ENCODE assay signal across 9 cellular contexts in genomic region chr7:99330314-99330961, GRCh38. TPM values are rescaled to one million over a fixed set of nuclear protein-coding genes. Genes with fewer than 3 reads are reported as not detected.
A peak's percentile ranks its signal among the peaks of the same experiment; 100 is the strongest.
DNase-seq lines count a peak whose midpoint lies in the region; ATAC-seq, FAIRE-seq and TF ChIP-seq lines count a peak whose summit lies in the region.
"Not testable (repeated sequence)": the region's sequence is repeated elsewhere in the genome, so short reads cannot be mapped to it uniquely, and the experiment has no call there.
"Had no signal": no experiment of that assay in that cellular context is flagged by ENCODE, and none has a peak within 500 bp of the region (broad histone marks: within the 10 kb centered on the region; RNA-seq: fewer than 3 reads in every experiment).

No MANE protein-coding gene starts in this region.

- H3K27me3 ChIP-seq in esophagus squamous epithelium; right lobe of liver; small intestine (ENCODE audit: control insufficient read depth in 2 of 2, insufficient read depth in 2 of 2, low read length in 2 of 2): not testable (repeated sequence)

- H3K36me3 Mint-ChIP-seq in HFFc6 (ENCODE audit: low read depth): peaks cover 22% of the 10 kb centered on the region
- peaks cover 38% of the 10 kb centered on the region for H3K36me3 Mint-ChIP-seq in T-helper 2 cell treated with Interferon-gamma antibody and Interleukin-4, amounts not matched to agents 5 μg/mL and 100 μg/mL, for 36 hours (ENCODE audit: low read depth)
- peaks cover 37% of the 10 kb centered on the region for H3K36me3 Mint-ChIP-seq in activated naive CD8-positive, alpha-beta T cell treated with anti-CD3 and anti-CD28 coated beads for 36 hours

- DNase-seq in AML-193 (lab: John Stamatoyannopoulos, UW): peak; percentile 93
- peak; percentile 80 for DNase-seq in HFFc6
- peak; percentile 3 for DNase-seq in NCI-H510A treated with DMSO at 0.1 percent for 48 hours (lab: John Stamatoyannopoulos, UW)
- peak; percentile 40 for DNase-seq in T-helper 2 cell treated with Interferon-gamma antibody and Interleukin-4, amounts not matched to agents 5 μg/mL and 100 μg/mL, for 36 hours (ENCODE audit: low spot score)
- not testable (repeated sequence) for DNase-seq in activated naive CD8-positive, alpha-beta T cell treated with anti-CD3 and anti-CD28 coated beads for 36 hours; esophagus squamous epithelium (lab: John Stamatoyannopoulos, UW); right lobe of liver
- peak; percentile 94 for DNase-seq in small intestine

- TF ChIP-seq CTCF in HFFc6 (IDR thresholded peaks at IDR 0.05); esophagus squamous epithelium (IDR thresholded peaks at IDR 0.05); right lobe of liver (IDR thresholded peaks at IDR 0.05): not testable (repeated sequence)

- intact Hi-C loops in esophagus squamous epithelium (cut with DNase I); right lobe of liver (cut with DNase I): not testable (repeated sequence)

- H3K4me1 Mint-ChIP-seq in HFFc6 (ENCODE audit: low read depth): peaks cover 39% of the 10 kb centered on the region
- H3K4me1 Mint-ChIP-seq in T-helper 2 cell treated with Interferon-gamma antibody and Interleukin-4, amounts not matched to agents 5 μg/mL and 100 μg/mL, for 36 hours (ENCODE audit: low read depth): peaks cover 38% of the 10 kb centered on the region
- H3K4me1 Mint-ChIP-seq in activated naive CD8-positive, alpha-beta T cell treated with anti-CD3 and anti-CD28 coated beads for 36 hours: peaks cover 39% of the 10 kb centered on the region

- H3K9me3 ChIP-seq in esophagus squamous epithelium; right lobe of liver; small intestine (ENCODE audit: control insufficient read depth, low read depth): not testable (repeated sequence)

- TF ChIP-seq POLR2A in esophagus squamous epithelium (IDR thresholded peaks at IDR 0.05); right lobe of liver (IDR thresholded peaks at IDR 0.05): not testable (repeated sequence)

- H3K27me3 Mint-ChIP-seq in HFFc6 (ENCODE audit: insufficient read depth); T-helper 2 cell treated with Interferon-gamma antibody and Interleukin-4, amounts not matched to agents 5 μg/mL and 100 μg/mL, for 36 hours (ENCODE audit: low read depth); activated naive CD8-positive, alpha-beta T cell treated with anti-CD3 and anti-CD28 coated beads for 36 hours: not testable (repeated sequence)

- peak in 3 of 4 donors; percentile 3 to 36 (median 8) for ATAC-seq in right lobe of liver

- H3K4me1 ChIP-seq in esophagus squamous epithelium (peaks cover 18 to 67% (median 25%) of the 10 kb centered on the region in 3 donors), right lobe of liver (peaks cover 0 to 12% (median 2%) of the 10 kb centered on the region in 4 donors), small intestine (ENCODE audit: control insufficient read depth in 2 of 2, insufficient read depth in 1 of 2, low read depth in 1 of 2, low read length in 1 of 2) (peaks cover 7 to 11% of the 10 kb centered on the region in 2 donors)

- H3K36me3 ChIP-seq in esophagus squamous epithelium (peaks cover 0 to 36% (median 14%) of the 10 kb centered on the region in 3 donors), right lobe of liver (peaks cover 0 to 22% (median 0%) of the 10 kb centered on the region in 4 donors)
- H3K36me3 ChIP-seq in small intestine (ENCODE audit: control insufficient read depth in 2 of 2, insufficient read depth in 2 of 2, low read length in 2 of 2): not testable (repeated sequence)

- H3K27ac ChIP-seq in esophagus squamous epithelium (peak overlapping the region; percentile 61 to 84 (median 71)), right lobe of liver (peak overlapping the region in 1 of 3 donors; percentile 18), small intestine (ENCODE audit: low read depth in 1 of 2, low read length in 1 of 2) (peak overlapping the region; percentile 71 to 89)

- peak overlapping the region; percentile 87 for H3K4me3 Mint-ChIP-seq in HFFc6
- peak overlapping the region; percentile 81 for H3K4me3 Mint-ChIP-seq in T-helper 2 cell treated with Interferon-gamma antibody and Interleukin-4, amounts not matched to agents 5 μg/mL and 100 μg/mL, for 36 hours
- H3K4me3 Mint-ChIP-seq in activated naive CD8-positive, alpha-beta T cell treated with anti-CD3 and anti-CD28 coated beads for 36 hours: peak overlapping the region; percentile 52

- WGBS in esophagus squamous epithelium, 2 donors: 50 to 53% methylated on average over 8 of the region's 8 CpGs
- 55% methylated on average over 2 of the region's 8 CpGs for WGBS in right lobe of liver (ENCODE audit: insufficient coverage, low coverage, low lambda C conversion rate, missing lambda C conversion rate)
- 47 to 63% (median 47%) methylated on average over 8 of the region's 8 CpGs for WGBS in small intestine, 3 donors

- H3K27ac Mint-ChIP-seq in HFFc6: peak overlapping the region; percentile 97
- H3K27ac Mint-ChIP-seq in T-helper 2 cell treated with Interferon-gamma antibody and Interleukin-4, amounts not matched to agents 5 μg/mL and 100 μg/mL, for 36 hours: peak overlapping the region; percentile 90
- peak overlapping the region; percentile 94 for H3K27ac Mint-ChIP-seq in activated naive CD8-positive, alpha-beta T cell treated with anti-CD3 and anti-CD28 coated beads for 36 hours

- not testable (repeated sequence) for H3K4me3 ChIP-seq in esophagus squamous epithelium; right lobe of liver; small intestine (ENCODE audit: low read depth in 1 of 2, low read length in 2 of 2)

- FAIRE-seq in small intestine (lab: Jason Lieb, UNC): not testable (repeated sequence)

- H3K9me3 Mint-ChIP-seq in HFFc6; T-helper 2 cell treated with Interferon-gamma antibody and Interleukin-4, amounts not matched to agents 5 μg/mL and 100 μg/mL, for 36 hours; activated naive CD8-positive, alpha-beta T cell treated with anti-CD3 and anti-CD28 coated beads for 36 hours: not testable (repeated sequence)

RNA-seq across cellular contexts. Expression of gene ARPC1A, which starts 4.7 kb away (rescaled TPM):
- 100 to 1,000 TPM; 261 to 285 (median 281) TPM for total RNA-seq in HFFc6 (2021; fragmentation: NEBNext Ultra II Directional; extraction: Animal tissue kit (Norgen Biotek cat#: 25700))
- total RNA-seq in activated naive CD8-positive, alpha-beta T cell treated with anti-CD3 and anti-CD28 coated beads for 36 hours: 10 to 100 TPM; 55.0 to 55.9 TPM
- total RNA-seq in esophagus squamous epithelium (100 to 1,000 TPM; 114 to 155 (median 154) TPM), right lobe of liver (10 to 100 TPM; 50.0 to 78.0 (median 63.4) TPM)
- 100 to 1,000 TPM; 216 to 407 (median 310) TPM for polyA plus RNA-seq in small intestine

RNA-seq across cellular contexts. Expression of gene ARPC1B, which starts 44.1 kb away (rescaled TPM):
- 100 to 1,000 TPM; 233 to 281 (median 249) TPM for total RNA-seq in HFFc6 (2021; fragmentation: NEBNext Ultra II Directional; extraction: Animal tissue kit (Norgen Biotek cat#: 25700))
- 100 to 1,000 TPM; 256 to 258 TPM for total RNA-seq in activated naive CD8-positive, alpha-beta T cell treated with anti-CD3 and anti-CD28 coated beads for 36 hours
- total RNA-seq in esophagus squamous epithelium (100 to 1,000 TPM in 3 of 4 donors, 10 to 100 TPM in 1; 27.9 to 166 (median 128) TPM), right lobe of liver (100 to 1,000 TPM in 2 of 6 experiments, 10 to 100 TPM in 4; 24.4 to 197 (median 52.7) TPM)
- polyA plus RNA-seq in small intestine: 100 to 1,000 TPM; 316 to 358 (median 316) TPM

RNA-seq across cellular contexts. Expression of gene MYH16, which starts 57.8 kb away (rescaled TPM):
- total RNA-seq in HFFc6 (2021; fragmentation: NEBNext Ultra II Directional; extraction: Animal tissue kit (Norgen Biotek cat#: 25700)): under 1 TPM in 1 of 6 experiments, not detected in 5; 0.05 TPM
- not detected for total RNA-seq in activated naive CD8-positive, alpha-beta T cell treated with anti-CD3 and anti-CD28 coated beads for 36 hours
- total RNA-seq in esophagus squamous epithelium: under 1 TPM in 1 of 4 donors, not detected in 3; 0.76 TPM
- total RNA-seq in right lobe of liver: not detected
- polyA plus RNA-seq in small intestine: under 1 TPM in 1 of 3 donors, not detected in 2; 0.01 TPM
- total RNA-seq: cerebellum had no signal
